1 cellular context compared by ENCODE assay signal in the genomic region with DNA sequence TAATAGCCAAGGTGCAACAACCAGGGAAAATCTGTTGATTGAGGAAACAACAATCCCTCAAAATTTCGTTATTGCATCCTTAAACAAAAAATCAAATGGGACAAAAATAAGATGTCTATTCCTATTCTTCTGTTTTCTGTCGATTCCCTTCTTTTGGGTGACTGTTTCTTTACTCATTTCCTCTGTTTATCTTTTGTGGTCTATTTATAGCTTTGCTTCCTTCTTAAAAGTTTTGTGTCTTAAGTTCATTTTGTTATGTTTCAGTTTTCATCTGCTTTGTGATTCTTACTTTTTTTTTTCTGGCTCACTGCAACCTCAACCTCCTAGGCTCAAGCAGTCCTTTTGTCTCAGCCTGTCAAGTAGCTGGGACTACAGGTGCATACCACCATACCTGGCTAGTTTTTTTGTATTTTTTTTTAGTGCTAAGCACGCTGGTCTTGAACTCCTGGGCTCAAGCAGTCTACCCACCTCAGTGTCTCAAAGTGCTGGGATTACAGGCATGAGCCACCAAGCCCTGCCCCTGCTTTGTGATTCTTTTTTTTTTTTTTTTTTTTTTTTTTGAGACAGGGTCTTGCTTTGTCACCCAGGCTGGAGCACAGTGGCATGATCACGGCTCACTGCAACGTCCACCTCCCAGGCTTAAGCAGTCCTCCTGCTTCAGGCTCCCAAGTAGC.
A peak's percentile ranks its signal among the peaks of the same experiment; 100 is the strongest.
TF ChIP-seq lines count a peak whose summit lies in the region.

No MANE protein-coding gene starts in this region.

TF ChIP-seq in IMR-90, 13 proteins besides CTCF, POLR2A, EP300 and RAD21:
- no peak for TF ChIP-seq CEBPB (IDR thresholded peaks at IDR 0.05; ENCODE audit: low read depth, low read length)
- TF ChIP-seq FOS (IDR thresholded peaks at IDR 0.05; ENCODE audit: low read depth, low read length), result peak; percentile 40; the same call in 1 of the 2 replicates
- no peak for TF ChIP-seq MXI1 (IDR thresholded peaks at IDR 0.05; ENCODE audit: borderline replicate concordance, low read depth, low read length)
